In genomic region chr2:97112320-97113049, GRCh38 we compare ENCODE assay signal across 8 cellular contexts. TPM values are rescaled to one million over a fixed set of nuclear protein-coding genes. Genes with fewer than 3 reads are reported as not detected.
DNase-seq lines count a peak whose midpoint lies in the region; ATAC-seq, FAIRE-seq and TF ChIP-seq lines count a peak whose summit lies in the region.
"Not testable (repeated sequence)": the region's sequence is repeated elsewhere in the genome, so short reads cannot be mapped to it uniquely, and the experiment has no call there.

No MANE protein-coding gene starts in this region.

- peak overlapping the region; percentile 74 for H3K27ac Mint-ChIP-seq in activated T-cell treated with anti-CD3 and anti-CD28 coated beads, Interleukin-2, amount 50 U/mL, for 72 hours
- peak overlapping the region; percentile 80 for H3K27ac Mint-ChIP-seq in endodermal cell

- not testable (repeated sequence) for H3K36me3 Mint-ChIP-seq in activated T-cell treated with anti-CD3 and anti-CD28 coated beads, Interleukin-2, amount 50 U/mL, for 72 hours (ENCODE audit: insufficient read depth in 2 of 2); endodermal cell (ENCODE audit: low read depth)

- ATAC-seq in HG02852 (IDR thresholded peaks at IDR 0.05; ENCODE audit: unreplicated experiment) (peak; percentile 44), left colon (peak; percentile 69), gastrocnemius medialis (peak; percentile 95)
- ATAC-seq in activated T-cell treated with anti-CD3 and anti-CD28 coated beads, Interleukin-2, amount 50 U/mL, for 72 hours (replicated peaks in 1 of 2): peak; percentile 66 to 68

- 1% methylated on average over 40 of the region's 44 CpGs; no CpG with 5 or more reads in 1 of the 2 experiments for WGBS in endodermal cell (ENCODE audit: insufficient coverage in 1 of 2, insufficient read length in 1 of 2), 2 experiments
- WGBS in urinary bladder: under 1% methylated on average over 41 of the region's 44 CpGs

- H3K27me3 Mint-ChIP-seq in activated T-cell treated with anti-CD3 and anti-CD28 coated beads, Interleukin-2, amount 50 U/mL, for 72 hours (ENCODE audit: low read depth): peaks cover 11% of the 10 kb centered on the region
- H3K27me3 Mint-ChIP-seq in endodermal cell (ENCODE audit: insufficient read depth): not testable (repeated sequence)

- DNase-seq in RCC 7860 (ENCODE audit: low spot score) (peak; percentile 51), endodermal cell (peak; percentile 87), left colon (peak; percentile 49 to 57), gastrocnemius medialis (peak; percentile 30 to 52)
- DNase-seq in activated T-cell treated with anti-CD3 and anti-CD28 coated beads, Interleukin-2, amount 50 U/mL, for 72 hours: peak; percentile 69

- H3K9me3 ChIP-seq in endodermal cell (ENCODE audit: control insufficient read depth, low read length); gastrocnemius medialis: not testable (repeated sequence)

- H3K4me3 ChIP-seq in GM12875 (ENCODE audit: low read depth, low read length) (peak overlapping the region; percentile 68), endodermal cell (ENCODE audit: low read length) (peak overlapping the region; percentile 80), gastrocnemius medialis (peak overlapping the region; percentile 55 to 95 (median 78)), urinary bladder (ENCODE audit: low read depth, low read length) (peak overlapping the region; percentile 60)

- intact Hi-C loops in left colon (cut with DNase I, micrococcal nuclease): not testable (repeated sequence)
- intact Hi-C loops in gastrocnemius medialis (cut with DNase I; ENCODE audit: low total_unique reads): loop anchor here (5.0 kb wide), 2 partner anchors 255 to 270 kb away; partner anchors contain the start of genes ANKRD23 and ANKRD39

- peak overlapping the region; percentile 96 to 100 for H3K4me3 Mint-ChIP-seq in activated T-cell treated with anti-CD3 and anti-CD28 coated beads, Interleukin-2, amount 50 U/mL, for 72 hours
- H3K4me3 Mint-ChIP-seq in endodermal cell: peak overlapping the region; percentile 89

- peak; percentile 83 for FAIRE-seq in RCC 7860 (lab: Jason Lieb, UNC)

- TF ChIP-seq POLR2A in gastrocnemius medialis (IDR thresholded peaks at IDR 0.05): not testable (repeated sequence)

- H3K9me3 Mint-ChIP-seq in activated T-cell treated with anti-CD3 and anti-CD28 coated beads, Interleukin-2, amount 50 U/mL, for 72 hours; endodermal cell: not testable (repeated sequence)

- in situ Hi-C loops in gastrocnemius medialis (cut with MboI; ENCODE audit: low sequenced_read_pairs in 4 of 4): not testable (repeated sequence)

- H3K4me1 ChIP-seq in endodermal cell (ENCODE audit: control insufficient read depth, insufficient read depth, low read length); gastrocnemius medialis; urinary bladder (ENCODE audit: insufficient read depth): not testable (repeated sequence)

- H3K27ac ChIP-seq in endodermal cell (ENCODE audit: low read depth, low read length) (peak overlapping the region; percentile 76), gastrocnemius medialis (peak overlapping the region; percentile 82 to 97 (median 89))
- not testable (repeated sequence) for H3K27ac ChIP-seq in urinary bladder (ENCODE audit: low read depth)

- not testable (repeated sequence) for H3K36me3 ChIP-seq in endodermal cell (ENCODE audit: control insufficient read depth, insufficient read depth, low read length); gastrocnemius medialis; urinary bladder (ENCODE audit: insufficient read depth)

- H3K27me3 ChIP-seq in endodermal cell (ENCODE audit: control insufficient read depth, insufficient read depth, low read length, poor library complexity, severe bottlenecking); gastrocnemius medialis: not testable (repeated sequence)

- peak overlapping the region; percentile 53 for H3K9ac ChIP-seq in endodermal cell (ENCODE audit: extremely low read depth, low read length, poor library complexity, severe bottlenecking)

- peak; percentile 57 for TF ChIP-seq CTCF in GM12875 (IDR thresholded peaks at IDR 0.05; ENCODE audit: borderline replicate concordance, insufficient read depth, low read depth, low read length)
- peak; percentile 90 for TF ChIP-seq CTCF in endodermal cell (conservative IDR thresholded peaks at IDR 0.05)
- TF ChIP-seq CTCF in gastrocnemius medialis (IDR thresholded peaks at IDR 0.05 in 4 of 5, conservative IDR thresholded peaks at IDR 0.05 in 1 of 5): peak; percentile 82 to 98 (median 92)

- not testable (repeated sequence) for H3K4me1 Mint-ChIP-seq in activated T-cell treated with anti-CD3 and anti-CD28 coated beads, Interleukin-2, amount 50 U/mL, for 72 hours (ENCODE audit: low read depth); endodermal cell

RNA-seq across cellular contexts. Expression of gene ANKRD36, which starts 0.5 kb away (rescaled TPM):
- total RNA-seq in activated T-cell treated with anti-CD3 and anti-CD28 coated beads, Interleukin-2, amount 50 U/mL, for 72 hours: 10 to 100 TPM; 36.1 to 40.7 TPM
- total RNA-seq in endodermal cell: 10 to 100 TPM; 26.8 to 44.8 TPM
- polyA plus RNA-seq in endodermal cell (2013, experiment 1 of 2): 11.6 TPM
- polyA plus RNA-seq in endodermal cell (2013, experiment 2 of 2): 15.7 TPM
- 10 to 100 TPM; 14.7 to 23.2 TPM for total RNA-seq in left colon
- total RNA-seq in gastrocnemius medialis: 1 to 10 TPM in 3 of 4 donors, under 1 TPM in 1; 0.55 to 8.9 (median 2.7) TPM
- 172 TPM for total RNA-seq in urinary bladder
- 3.3 TPM for polyA plus RNA-seq in urinary bladder

RNA-seq across cellular contexts. Expression of gene FAHD2B, which starts 17.8 kb away (rescaled TPM):
- 10 to 100 TPM; 32.9 to 36.1 TPM for total RNA-seq in activated T-cell treated with anti-CD3 and anti-CD28 coated beads, Interleukin-2, amount 50 U/mL, for 72 hours
- total RNA-seq in endodermal cell (10 to 100 TPM; 36.3 to 49.7 TPM), left colon (1 to 10 TPM; 5.6 to 6.1 TPM), gastrocnemius medialis (10 to 100 TPM in 1 of 4 donors, 1 to 10 TPM in 3; 7.5 to 24.2 (median 9.7) TPM), urinary bladder (8.8 TPM)
- 27.1 TPM for polyA plus RNA-seq in endodermal cell (2013, experiment 1 of 2)
- 22.4 TPM for polyA plus RNA-seq in endodermal cell (2013, experiment 2 of 2)
- polyA plus RNA-seq in urinary bladder: 22.9 TPM

Comparison
In these comparisons a context has a peak if more than half of its experiments do, and no peak if none do; other contexts are left out.
1. ATAC-seq: peak in every context shown above with its lines; median percentile 95 in gastrocnemius medialis; 69 in left colon; 67 in activated T-cell treated with anti-CD3 and anti-CD28 coated beads, Interleukin-2, amount 50 U/mL, for 72 hours; 44 in HG02852.